Comparison of ENCODE assay signal across 10 cellular contexts in the genomic region with DNA sequence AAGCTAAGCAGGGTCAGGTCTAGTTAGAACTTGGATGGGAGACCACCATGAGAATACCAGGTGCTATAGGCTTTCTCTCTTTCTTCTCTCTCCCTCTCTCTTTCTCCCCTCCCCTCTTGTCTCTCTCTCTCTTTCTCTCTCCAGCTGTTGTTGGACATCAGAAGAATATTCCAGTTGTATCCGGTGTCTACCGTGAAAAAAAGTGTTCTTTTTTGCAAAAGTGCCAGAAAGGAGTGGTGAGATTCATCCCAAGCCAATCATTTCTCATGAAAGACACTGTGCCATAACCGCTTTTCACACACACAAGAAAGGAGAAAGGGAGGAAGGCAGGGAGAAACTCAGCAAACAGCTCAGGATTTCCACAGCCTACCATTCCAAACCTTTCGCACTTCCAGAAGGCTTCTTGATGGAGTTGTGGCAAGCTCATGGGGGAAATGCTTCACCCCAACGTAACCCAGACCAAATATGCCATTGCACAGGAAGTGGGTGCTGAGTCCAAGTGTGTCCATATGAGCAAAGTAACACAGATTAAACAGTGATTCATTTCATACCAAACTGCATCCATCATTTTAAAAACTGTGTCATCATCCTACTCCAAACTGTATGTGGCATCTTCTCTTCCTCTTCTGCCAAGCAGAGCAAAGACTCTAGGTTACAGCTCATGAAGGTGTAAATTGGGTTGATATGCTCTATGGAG.
DNase-seq lines count a peak whose midpoint lies in the region; FAIRE-seq and TF ChIP-seq lines count a peak whose summit lies in the region.
"Had no signal": no experiment of that assay in that cellular context is flagged by ENCODE, and none has a peak within 500 bp of the region (broad histone marks: within the 10 kb centered on the region; RNA-seq: fewer than 3 reads in every experiment).

No MANE protein-coding gene starts in this region.

- H3K36me3 Mint-ChIP-seq in osteocyte (ENCODE audit: unreplicated experiment): no peaks in the 10 kb centered on the region
- no peaks in the 10 kb centered on the region for H3K36me3 Mint-ChIP-seq in activated naive CD4-positive, alpha-beta T cell treated with anti-CD3 and anti-CD28 coated beads, Interleukin-2, amount 10 ng/mL, durations not matched to agents 7 days and 5 days

- peak; percentile 75 for DNase-seq in GM12865 (ENCODE audit: low read depth)
- peak; percentile 50 for DNase-seq in NB4 (ENCODE audit: low read depth)
- DNase-seq in dedifferentiated amniotic fluid mesenchymal stem cell (ENCODE audit: extremely low spot score): peak; percentile 86
- DNase-seq in osteocyte (ENCODE audit: extremely low spot score, unreplicated experiment): no peak
- DNase-seq in kidney: no peak
- no peak for DNase-seq in activated naive CD4-positive, alpha-beta T cell treated with anti-CD3 and anti-CD28 coated beads, Interleukin-2, amount 10 ng/mL, durations not matched to agents 7 days and 5 days
- no peak for DNase-seq in ureter (ENCODE audit: low spot score)
- no peak for DNase-seq in amygdala (lab: John Stamatoyannopoulos, UW)
- DNase-seq: activated T-cell treated with anti-CD3 and anti-CD28 coated beads for 4 hours had no signal

- peak overlapping the region; percentile 84 for H3K27ac Mint-ChIP-seq in osteocyte (ENCODE audit: unreplicated experiment)
- no peak overlapping the region for H3K27ac Mint-ChIP-seq in activated naive CD4-positive, alpha-beta T cell treated with anti-CD3 and anti-CD28 coated beads, Interleukin-2, amount 10 ng/mL, durations not matched to agents 7 days and 5 days

- CTCF ChIA-PET in activated naive CD4-positive, alpha-beta T cell treated with anti-CD3 and anti-CD28 coated beads, Interleukin-2, amount 10 ng/mL, durations not matched to agents 7 days and 5 days (lab: Charles Lee): no interaction called here

- peaks cover 40% of the 10 kb centered on the region for H3K4me1 Mint-ChIP-seq in osteocyte (ENCODE audit: unreplicated experiment)
- H3K4me1 Mint-ChIP-seq in activated naive CD4-positive, alpha-beta T cell treated with anti-CD3 and anti-CD28 coated beads, Interleukin-2, amount 10 ng/mL, durations not matched to agents 7 days and 5 days: no peaks in the 10 kb centered on the region

- no peak overlapping the region for H3K27ac ChIP-seq in kidney (ENCODE audit: low read depth in 2 of 2, low read length in 2 of 2)
- H3K27ac ChIP-seq: esophagus muscularis mucosa had no signal

- no peak overlapping the region for H3K4me3 Mint-ChIP-seq in osteocyte (ENCODE audit: unreplicated experiment)
- H3K4me3 Mint-ChIP-seq in activated naive CD4-positive, alpha-beta T cell treated with anti-CD3 and anti-CD28 coated beads, Interleukin-2, amount 10 ng/mL, durations not matched to agents 7 days and 5 days: no peak overlapping the region

- H3K9me3 ChIP-seq in kidney (ENCODE audit: control insufficient read depth in 1 of 2, low read length in 2 of 2): no peaks in the 10 kb centered on the region
- H3K9me3 ChIP-seq: esophagus muscularis mucosa had no signal

- no peaks in the 10 kb centered on the region for H3K36me3 ChIP-seq in kidney (ENCODE audit: control insufficient read depth in 1 of 2, insufficient read depth in 2 of 2, low read length in 2 of 2)
- H3K36me3 ChIP-seq: esophagus muscularis mucosa had no signal

- H3K4me1 ChIP-seq in kidney (ENCODE audit: control insufficient read depth in 1 of 2, insufficient read depth in 1 of 2, low read depth in 1 of 2, low read length in 2 of 2): peaks cover 7% of the 10 kb centered on the region in 2 donors

- intact Hi-C loops in kidney (cut with DNase I): no loop called here

- FAIRE-seq in kidney (lab: Jason Lieb, UNC): no peak

- no peak overlapping the region for H3K9ac ChIP-seq in kidney (ENCODE audit: low read length in 2 of 2)

- no peaks in the 10 kb centered on the region for H3K9me3 Mint-ChIP-seq in osteocyte (ENCODE audit: unreplicated experiment)
- no peaks in the 10 kb centered on the region for H3K9me3 Mint-ChIP-seq in activated naive CD4-positive, alpha-beta T cell treated with anti-CD3 and anti-CD28 coated beads, Interleukin-2, amount 10 ng/mL, durations not matched to agents 7 days and 5 days

- TF ChIP-seq CTCF in GM12865 (IDR thresholded peaks at IDR 0.05; ENCODE audit: insufficient read depth, low read depth, low read length, missing control alignments) (no peak), NB4 (IDR thresholded peaks at IDR 0.05; ENCODE audit: low read depth, low read length) (no peak), osteocyte (IDR thresholded peaks at IDR 0.05) (no peak), kidney (IDR thresholded peaks at IDR 0.05; ENCODE audit: borderline replicate concordance, extremely low read depth, insufficient read depth) (no peak)

- H3K4me3 ChIP-seq in GM12865 (ENCODE audit: low read depth, low read length) (no peak overlapping the region), NB4 (ENCODE audit: low read depth, low read length) (no peak overlapping the region), kidney (ENCODE audit: low read length in 2 of 2) (no peak overlapping the region)
- H3K4me3 ChIP-seq: esophagus muscularis mucosa had no signal

- TF ChIP-seq POLR2A in NB4 (IDR thresholded peaks at IDR 0.05; ENCODE audit: extremely low read depth, insufficient read length): no peak

- no peaks in the 10 kb centered on the region for H3K27me3 Mint-ChIP-seq in osteocyte (ENCODE audit: unreplicated experiment)
- no peaks in the 10 kb centered on the region for H3K27me3 Mint-ChIP-seq in activated naive CD4-positive, alpha-beta T cell treated with anti-CD3 and anti-CD28 coated beads, Interleukin-2, amount 10 ng/mL, durations not matched to agents 7 days and 5 days

Comparison
In these comparisons a context has a peak if more than half of its experiments do, and no peak if none do; other contexts are left out.
1. DNase-seq: peak in GM12865 (single experiment), NB4 (single experiment) and dedifferentiated amniotic fluid mesenchymal stem cell (single experiment); none in osteocyte (single experiment), kidney (single experiment), activated naive CD4-positive, alpha-beta T cell treated with anti-CD3 and anti-CD28 coated beads, Interleukin-2, amount 10 ng/mL, durations not matched to agents 7 days and 5 days (single experiment), ureter (single experiment) and amygdala (0 of 56).